28 cellular contexts compared by ENCODE assay signal in genomic region chr1:6397844-6398243, GRCh38. TPM values are rescaled to one million over a fixed set of nuclear protein-coding genes. Genes with fewer than 3 reads are reported as not detected.
"Had no signal": no experiment of that assay in that cellular context is flagged by ENCODE, and none has a peak within 500 bp of the region (broad histone marks: within the 10 kb centered on the region; RNA-seq: fewer than 3 reads in every experiment).

No MANE protein-coding gene starts in this region.

- ATAC-seq: activated CD8-positive, alpha-beta memory T cell treated with anti-CD3 and anti-CD28 coated beads, Interleukin-2, amount 10 ng/mL, durations not matched to agents 7 days and 5 days; activated CD8-positive, alpha-beta T cell treated with anti-CD3 and anti-CD28 coated beads, Interleukin-2, amount 10 ng/mL, durations not matched to agents 7 days and 5 days; activated naive CD8-positive, alpha-beta T cell treated with anti-CD3 and anti-CD28 coated beads, Interleukin-2, amount 50 U/mL, for 24 hours; activated T-cell treated with anti-CD3 and anti-CD28 coated beads, Interleukin-2, amount 50 U/mL, for 72 hours; effector memory CD8-positive, alpha-beta T cell; gastrocnemius medialis; left colon; pancreas; T-helper 17 cell had no signal

- H3K27me3 Mint-ChIP-seq: effector memory CD8-positive, alpha-beta T cell had no signal

- H3K36me3 Mint-ChIP-seq: activated CD8-positive, alpha-beta memory T cell treated with anti-CD3 and anti-CD28 coated beads, Interleukin-2, amount 10 ng/mL, durations not matched to agents 7 days and 5 days had no signal

- DNase-seq: activated B cell treated with CpG ODN at 0.5 μM for 24 hours; activated CD8-positive, alpha-beta memory T cell treated with anti-CD3 and anti-CD28 coated beads, Interleukin-2, amount 10 ng/mL, durations not matched to agents 7 days and 5 days; activated CD8-positive, alpha-beta T cell treated with anti-CD3 and anti-CD28 coated beads, Interleukin-2, amount 10 ng/mL, durations not matched to agents 7 days and 5 days; activated effector memory CD4-positive, alpha-beta T cell treated with Interleukin-2 at 50 U/mL for 16 hours; activated naive CD4-positive, alpha-beta T cell treated with anti-CD3 and anti-CD28 coated beads for 36 hours; activated naive CD8-positive, alpha-beta T cell treated with anti-CD3 and anti-CD28 coated beads, Interleukin-2, amount 50 U/mL, for 24 hours; activated T-cell treated with anti-CD3 and anti-CD28 coated beads, Interleukin-2, amount 50 U/mL, for 72 hours; cerebellar nuclear complex; colonic mucosa; effector memory CD8-positive, alpha-beta T cell; erythroblast; gastrocnemius medialis; hippocampal formation; left colon; mammary epithelial cell; naive B cell; nephron progenitor cell; pancreas; retina; stimulated activated CD4-positive, alpha-beta T cell treated with anti-CD3 and anti-CD28 coated beads, Interleukin-15, amount 100 ng/mL, for 24 hours; stimulated activated CD4-positive, alpha-beta T cell treated with anti-CD3 and anti-CD28 coated beads, Interleukin-2, amount 100 ng/mL, for 24 hours; stimulated activated naive CD4-positive, alpha-beta T cell treated with Interleukin-2 at 50 U/mL for 16 hours; T-helper 17 cell; T1000 had no signal

- H3K27ac Mint-ChIP-seq: activated B cell treated with CpG ODN at 0.5 μM for 24 hours; activated CD8-positive, alpha-beta memory T cell treated with anti-CD3 and anti-CD28 coated beads, Interleukin-2, amount 10 ng/mL, durations not matched to agents 7 days and 5 days; activated CD8-positive, alpha-beta T cell treated with anti-CD3 and anti-CD28 coated beads, Interleukin-2, amount 10 ng/mL, durations not matched to agents 7 days and 5 days; activated naive CD4-positive, alpha-beta T cell treated with anti-CD3 and anti-CD28 coated beads for 36 hours; activated naive CD8-positive, alpha-beta T cell treated with anti-CD3 and anti-CD28 coated beads, Interleukin-2, amount 50 U/mL, for 24 hours; activated T-cell treated with anti-CD3 and anti-CD28 coated beads, Interleukin-2, amount 50 U/mL, for 72 hours; nephron progenitor cell; T-helper 17 cell had no signal

- H3K4me3 Mint-ChIP-seq: activated B cell treated with CpG ODN at 0.5 μM for 24 hours; activated CD8-positive, alpha-beta memory T cell treated with anti-CD3 and anti-CD28 coated beads, Interleukin-2, amount 10 ng/mL, durations not matched to agents 7 days and 5 days; activated CD8-positive, alpha-beta T cell treated with anti-CD3 and anti-CD28 coated beads, Interleukin-2, amount 10 ng/mL, durations not matched to agents 7 days and 5 days; activated naive CD4-positive, alpha-beta T cell treated with anti-CD3 and anti-CD28 coated beads for 36 hours; activated naive CD8-positive, alpha-beta T cell treated with anti-CD3 and anti-CD28 coated beads, Interleukin-2, amount 50 U/mL, for 24 hours; activated T-cell treated with anti-CD3 and anti-CD28 coated beads, Interleukin-2, amount 50 U/mL, for 72 hours; effector memory CD8-positive, alpha-beta T cell; naive B cell; nephron progenitor cell; T-helper 17 cell had no signal

- H3K9me3 Mint-ChIP-seq: activated B cell treated with CpG ODN at 0.5 μM for 24 hours; activated naive CD4-positive, alpha-beta T cell treated with anti-CD3 and anti-CD28 coated beads for 36 hours; activated naive CD8-positive, alpha-beta T cell treated with anti-CD3 and anti-CD28 coated beads, Interleukin-2, amount 50 U/mL, for 24 hours; activated T-cell treated with anti-CD3 and anti-CD28 coated beads, Interleukin-2, amount 50 U/mL, for 72 hours; effector memory CD8-positive, alpha-beta T cell; naive B cell had no signal

RNA-seq across cellular contexts. Expression of gene HES2, which starts 21.9 kb away (rescaled TPM):
- total RNA-seq: activated B cell treated with CpG ODN at 0.5 μM for 24 hours, liver, T-helper 17 cell, temporal lobe, tibial nerve had no signal

RNA-seq across cellular contexts. Expression of gene ESPN, which starts 26.7 kb away (rescaled TPM):
- total RNA-seq: smooth muscle cell had no signal
